ENCODE assay signal across 31 cellular contexts in the genomic region with DNA sequence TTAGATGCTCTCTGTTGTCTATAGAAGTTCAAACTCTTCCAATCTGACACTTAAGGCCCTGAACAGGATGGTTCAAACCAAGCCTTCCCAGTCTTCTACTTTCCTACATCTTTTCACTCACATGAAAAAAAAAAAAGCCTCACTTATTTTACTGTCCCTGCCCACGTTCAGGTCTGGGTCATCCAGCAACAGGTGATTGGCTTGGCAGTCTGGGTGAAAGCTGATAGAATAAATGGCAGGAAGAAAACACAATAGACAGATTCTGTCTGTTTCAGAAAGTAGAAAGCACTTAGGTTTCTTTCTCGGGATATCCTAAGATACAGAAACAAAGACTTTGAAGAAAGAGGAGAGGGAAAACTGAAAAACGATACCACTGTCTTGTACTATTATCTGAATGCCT.
"Had no signal": no experiment of that assay in that cellular context is flagged by ENCODE, and none has a peak within 500 bp of the region (broad histone marks: within the 10 kb centered on the region; RNA-seq: fewer than 3 reads in every experiment).

No MANE protein-coding gene starts in this region.

- H3K27ac ChIP-seq: adrenal gland, ascending aorta, body of pancreas, brain microvascular endothelial cell, breast epithelium, cardiac muscle cell had no signal

- H3K4me3 ChIP-seq: adrenal gland, ascending aorta, body of pancreas, breast epithelium, cardiac muscle cell had no signal

- H3K9me3 ChIP-seq: adrenal gland, ascending aorta, body of pancreas, breast epithelium had no signal

- H3K36me3 ChIP-seq: adrenal gland, ascending aorta, brain microvascular endothelial cell, breast epithelium, cardiac muscle cell had no signal

- DNase-seq: activated effector memory CD4-positive, alpha-beta T cell treated with anti-CD3 and anti-CD28 coated beads, Interleukin-2, amount 50 U/mL, for 16 hours; activated effector memory CD4-positive, alpha-beta T cell treated with Interleukin-2 at 50 U/mL for 16 hours; activated gamma-delta T cell; activated gamma-delta T cell treated with Interleukin-2 at 50 U/mL for 16 hours; activated naive CD4-positive, alpha-beta T cell; activated naive CD4-positive, alpha-beta T cell treated with anti-CD3 and anti-CD28 coated beads for 36 hours; activated naive CD4-positive, alpha-beta T cell treated with anti-CD3 and anti-CD28 coated beads, Interleukin-2, amount 10 ng/mL, durations not matched to agents 7 days and 5 days; activated naive CD4-positive, alpha-beta T cell treated with anti-CD3 and anti-CD28 coated beads, Interleukin-2, amount 50 U/mL, for 16 hours; activated naive CD4-positive, alpha-beta T cell treated with Interleukin-2 at 50 U/mL for 16 hours; activated naive CD8-positive, alpha-beta T cell treated with anti-CD3 and anti-CD28 coated beads for 36 hours; activated naive CD8-positive, alpha-beta T cell treated with anti-CD3 and anti-CD28 coated beads, Interleukin-2, amount 10 ng/mL, durations not matched to agents 7 days and 5 days; activated naive CD8-positive, alpha-beta T cell treated with anti-CD3 and anti-CD28 coated beads, Interleukin-2, amount 50 U/mL, for 24 hours; activated T-cell treated with anti-CD3 and anti-CD28 coated beads, Interleukin-2, amount 50 U/mL, for 24 hours; activated T-cell treated with anti-CD3 and anti-CD28 coated beads, Interleukin-2, amount 50 U/mL, for 4 hours; activated T-cell treated with anti-CD3 and anti-CD28 coated beads, Interleukin-2, amount 50 U/mL, for 48 hours; activated T-cell treated with anti-CD3 and anti-CD28 coated beads, Interleukin-2, amount 50 U/mL, for 72 hours; adrenal gland; amniotic stem cell; amygdala; anterior cingulate cortex; aorta; body of pancreas; brain microvascular endothelial cell; caudate nucleus; central memory CD4-positive, alpha-beta T cell; cerebellar nuclear complex had no signal

- ATAC-seq: activated naive CD4-positive, alpha-beta T cell treated with anti-CD3 and anti-CD28 coated beads, Interleukin-2, amount 50 U/mL, for 72 hours; activated naive CD8-positive, alpha-beta T cell treated with anti-CD3 and anti-CD28 coated beads, Interleukin-2, amount 50 U/mL, for 24 hours; activated T-cell treated with anti-CD3 and anti-CD28 coated beads, Interleukin-2, amount 50 U/mL, for 4 hours; activated T-cell treated with anti-CD3 and anti-CD28 coated beads, Interleukin-2, amount 50 U/mL, for 72 hours; activated T-helper 17 cell treated with anti-CD3 and anti-CD28 coated beads, Interleukin-2, amount 50 U/mL, for 72 hours; body of pancreas had no signal

- H3K27me3 ChIP-seq: adrenal gland, ascending aorta, body of pancreas, brain microvascular endothelial cell, breast epithelium, cardiac muscle cell had no signal

- H3K4me1 ChIP-seq: adrenal gland, ascending aorta, body of pancreas, breast epithelium had no signal
